ENCODE assay signal across 16 cellular contexts in the genomic region with DNA sequence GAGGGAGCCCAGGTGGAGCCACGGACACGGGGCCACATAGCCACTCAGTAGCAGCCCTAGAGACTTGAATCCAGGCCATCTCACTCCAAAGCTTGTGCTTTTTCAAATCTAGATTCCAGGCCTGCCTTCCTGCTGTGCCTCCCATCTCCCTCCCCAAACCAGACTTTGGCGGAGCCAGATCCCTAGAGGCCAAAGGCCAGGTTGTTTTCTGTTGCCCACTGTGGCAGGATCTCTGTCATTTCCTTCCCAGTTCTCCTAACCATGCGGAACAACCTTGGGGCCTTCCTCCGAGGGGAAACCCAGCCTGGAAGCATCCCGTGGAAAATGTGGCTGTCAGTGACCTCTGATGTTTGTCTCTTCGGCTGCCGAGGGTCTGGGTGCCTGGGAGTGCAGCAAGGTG. TPM values are rescaled to one million over a fixed set of nuclear protein-coding genes. Genes with fewer than 3 reads are reported as not detected.
DNase-seq lines count a peak whose midpoint lies in the region; ATAC-seq and TF ChIP-seq lines count a peak whose summit lies in the region.
"Had no signal": no experiment of that assay in that cellular context is flagged by ENCODE, and none has a peak within 500 bp of the region (broad histone marks: within the 10 kb centered on the region; RNA-seq: fewer than 3 reads in every experiment).

No MANE protein-coding gene starts in this region.

- H3K4me1 ChIP-seq in BLaER1 (peaks cover 58% of the 10 kb centered on the region), mesenchymal stem cell (ENCODE audit: control insufficient read depth, insufficient read depth, low read depth, low read length) (peaks cover 30% of the 10 kb centered on the region), MM.1S (ENCODE audit: low read length) (peaks cover 11% of the 10 kb centered on the region), smooth muscle cell (ENCODE audit: low read depth) (no peaks in the 10 kb centered on the region)
- H3K4me1 ChIP-seq in effector memory CD4-positive, alpha-beta T cell (ENCODE audit: control insufficient read depth, insufficient read depth, low read length, poor library complexity, severe bottlenecking), result no peaks in the 10 kb centered on the region
- H3K4me1 ChIP-seq: HAP-1 had no signal

- H3K4me3 ChIP-seq in BLaER1, result no peak overlapping the region
- H3K4me3 ChIP-seq in mesenchymal stem cell (ENCODE audit: insufficient read depth in 1 of 2, low read depth in 1 of 2, low read length in 2 of 2), result no peak overlapping the region
- no peak overlapping the region for H3K4me3 ChIP-seq in MM.1S (ENCODE audit: low read length)
- H3K4me3 ChIP-seq in effector memory CD4-positive, alpha-beta T cell (ENCODE audit: insufficient read depth, low read depth, low read length, poor library complexity, severe bottlenecking), result no peak overlapping the region
- H3K4me3 ChIP-seq in smooth muscle cell, result no peak overlapping the region
- H3K4me3 ChIP-seq: A549, HAP-1 had no signal

- peak overlapping the region; percentile 73 for H2BK15ac ChIP-seq in mesenchymal stem cell (ENCODE audit: low read depth, poor library complexity, severe bottlenecking)

- DNase-seq in mesenchymal stem cell, result no peak
- no peak for DNase-seq in MM.1S
- no peak for DNase-seq in effector memory CD4-positive, alpha-beta T cell
- DNase-seq in smooth muscle cell (lab: John Stamatoyannopoulos, UW; ENCODE audit: unreplicated experiment), result no peak
- DNase-seq: activated CD4-positive, alpha-beta memory T cell treated with anti-CD3 and anti-CD28 coated beads, Interleukin-2, amount 10 ng/mL, durations not matched to agents 7 days and 5 days; activated naive CD8-positive, alpha-beta T cell treated with anti-CD3 and anti-CD28 coated beads, Interleukin-2, amount 10 ng/mL, durations not matched to agents 7 days and 5 days; activated T-cell treated with anti-CD3 and anti-CD28 coated beads, Interleukin-2, amount 50 U/mL, for 48 hours; CD4-positive, CD25-positive, alpha-beta regulatory T cell; hippocampal formation; NCI-H2171 treated with DMSO at 0.1 percent for 48 hours; NCI-H82 had no signal

- peak overlapping the region in 1 of 2 experiments; percentile 55 for H3K4ac ChIP-seq in mesenchymal stem cell (ENCODE audit: low read depth in 1 of 2, low read length in 2 of 2)

- H3K4me2 ChIP-seq in BLaER1 (peak overlapping the region; percentile 76), mesenchymal stem cell (ENCODE audit: low read length, poor library complexity, severe bottlenecking) (no peak overlapping the region), MM.1S (ENCODE audit: low read depth, low read length) (no peak overlapping the region), smooth muscle cell (no peak overlapping the region)
- H3K4me2 ChIP-seq: A549 had no signal

- no peak overlapping the region for H2BK5ac ChIP-seq in mesenchymal stem cell (ENCODE audit: low read depth, low read length, poor library complexity, severe bottlenecking)

- H3K23ac ChIP-seq in mesenchymal stem cell (ENCODE audit: low read length in 2 of 2), result no peak overlapping the region

- H3F3A ChIP-seq in MM.1S (ENCODE audit: insufficient read depth, low read length) (no peaks in the 10 kb centered on the region), smooth muscle cell (ENCODE audit: low read depth) (peaks cover 8% of the 10 kb centered on the region)

- H2AFZ ChIP-seq in mesenchymal stem cell (ENCODE audit: low read depth, low read length), result no peak overlapping the region
- H2AFZ ChIP-seq in MM.1S (ENCODE audit: low read length), result no peak overlapping the region
- no peak overlapping the region for H2AFZ ChIP-seq in smooth muscle cell (ENCODE audit: low read depth)

- H3K79me1 ChIP-seq in mesenchymal stem cell (replicated peaks; ENCODE audit: low read length, poor library complexity, severe bottlenecking), result peaks cover 1% of the 10 kb centered on the region

- H4K8ac ChIP-seq in mesenchymal stem cell (ENCODE audit: low read length), result no peak overlapping the region

- H3K27ac ChIP-seq in BLaER1 (peak overlapping the region; percentile 24; the same call in 1 of the 2 replicates), mesenchymal stem cell (ENCODE audit: low read length, poor library complexity, severe bottlenecking) (no peak overlapping the region), MM.1S (ENCODE audit: low read length) (no peak overlapping the region), smooth muscle cell (ENCODE audit: low read depth) (no peak overlapping the region)
- H3K27ac ChIP-seq in effector memory CD4-positive, alpha-beta T cell (ENCODE audit: insufficient read depth, low read length, poor library complexity, severe bottlenecking), result no peak overlapping the region

- H4K20me1 ChIP-seq in BLaER1, result no peaks in the 10 kb centered on the region
- no peaks in the 10 kb centered on the region for H4K20me1 ChIP-seq in MM.1S (ENCODE audit: insufficient read depth, low read length)
- H4K20me1 ChIP-seq in smooth muscle cell (ENCODE audit: low read depth), result no peaks in the 10 kb centered on the region

- H3K79me2 ChIP-seq in MM.1S (ENCODE audit: low read length), result no peaks in the 10 kb centered on the region
- H3K79me2 ChIP-seq in smooth muscle cell (ENCODE audit: low read depth), result no peaks in the 10 kb centered on the region

- H3K27me3 ChIP-seq in BLaER1 (no peaks in the 10 kb centered on the region), mesenchymal stem cell (ENCODE audit: control insufficient read depth in 1 of 2, insufficient read depth in 1 of 2, low read length in 2 of 2) (no peaks in the 10 kb centered on the region), MM.1S (replicated peaks; ENCODE audit: insufficient read depth, low read length) (no peaks in the 10 kb centered on the region), smooth muscle cell (ENCODE audit: low read depth) (no peaks in the 10 kb centered on the region)
- H3K27me3 ChIP-seq in effector memory CD4-positive, alpha-beta T cell (replicated peaks; ENCODE audit: control insufficient read depth, insufficient read depth, low read length, poor library complexity, severe bottlenecking), result no peaks in the 10 kb centered on the region

- H3K18ac ChIP-seq in mesenchymal stem cell (ENCODE audit: low read depth in 1 of 2, low read length in 2 of 2), result peak overlapping the region in 1 of 2 experiments; percentile 71

- H3K36me3 ChIP-seq in BLaER1, result no peaks in the 10 kb centered on the region
- no peaks in the 10 kb centered on the region for H3K36me3 ChIP-seq in mesenchymal stem cell (ENCODE audit: control insufficient read depth in 1 of 2, insufficient read depth in 2 of 2, low read depth in 1 of 2, low read length in 2 of 2)
- no peaks in the 10 kb centered on the region for H3K36me3 ChIP-seq in MM.1S (replicated peaks; ENCODE audit: insufficient read depth, low read length)
- H3K36me3 ChIP-seq in effector memory CD4-positive, alpha-beta T cell (ENCODE audit: control insufficient read depth, insufficient read depth, low read length), result no peaks in the 10 kb centered on the region
- H3K36me3 ChIP-seq in smooth muscle cell (ENCODE audit: low read depth), result no peaks in the 10 kb centered on the region
- H3K36me3 ChIP-seq: HAP-1 had no signal

- H4K91ac ChIP-seq in mesenchymal stem cell (ENCODE audit: low read length), result no peak overlapping the region

- peak; percentile 29 for ATAC-seq in esophagus mucosa
- ATAC-seq: A549; stimulated activated memory B cell treated with anti-CD40 and anti-IgM and Interleukin-4, amounts not matched to agents 10 μg/mL and 1 μg/mL and 100 μg/mL, for 72 hours had no signal

- H2BK12ac ChIP-seq in mesenchymal stem cell (ENCODE audit: low read length in 2 of 2), result peak overlapping the region in 1 of 2 experiments; percentile 68

- no peak overlapping the region for H3K14ac ChIP-seq in mesenchymal stem cell (ENCODE audit: low read length in 2 of 2)

- TF ChIP-seq CTCF in MM.1S (IDR thresholded peaks at IDR 0.05; ENCODE audit: low read length), result no peak
- no peak for TF ChIP-seq CTCF in smooth muscle cell (IDR thresholded peaks at IDR 0.05; ENCODE audit: borderline replicate concordance, insufficient read depth, poor library complexity, severe bottlenecking)

- no peaks in the 10 kb centered on the region for H3K9me3 ChIP-seq in BLaER1
- no peaks in the 10 kb centered on the region for H3K9me3 ChIP-seq in mesenchymal stem cell (ENCODE audit: control insufficient read depth, low read length)
- no peaks in the 10 kb centered on the region for H3K9me3 ChIP-seq in MM.1S (replicated peaks; ENCODE audit: insufficient read depth, low read length)
- H3K9me3 ChIP-seq in effector memory CD4-positive, alpha-beta T cell (ENCODE audit: control insufficient read depth, low read length), result no peaks in the 10 kb centered on the region
- no peaks in the 10 kb centered on the region for H3K9me3 ChIP-seq in smooth muscle cell (replicated peaks; ENCODE audit: low read depth)
- H3K9me3 ChIP-seq: A549, HAP-1 had no signal

- no peaks in the 10 kb centered on the region for H3K9me2 ChIP-seq in MM.1S (replicated peaks; ENCODE audit: insufficient read depth, low read length)

- peak overlapping the region; percentile 40; the same call in 1 of the 2 replicates for H3K9ac ChIP-seq in BLaER1
- no peak overlapping the region for H3K9ac ChIP-seq in mesenchymal stem cell (ENCODE audit: low read length)
- H3K9ac ChIP-seq in MM.1S (ENCODE audit: low read length), result no peak overlapping the region
- no peak overlapping the region for H3K9ac ChIP-seq in smooth muscle cell (ENCODE audit: low read depth)

- H2AK5ac ChIP-seq in mesenchymal stem cell (ENCODE audit: low read length, severe bottlenecking), result peak overlapping the region; percentile 75

- H2BK120ac ChIP-seq in mesenchymal stem cell (ENCODE audit: low read depth, low read length), result no peak overlapping the region

- 63% methylated on average over 8 of the region's 8 CpGs for WGBS in mesenchymal stem cell
- WGBS in smooth muscle cell (ENCODE audit: low lambda C conversion rate), result 83% methylated on average over 8 of the region's 8 CpGs

RNA-seq across cellular contexts. Expression of a gene that starts 16.4 kb away (rescaled TPM):
- total RNA-seq in esophagus mucosa (1,847 TPM), smooth muscle cell (2,252 and 2,349 TPM in 2 replicates)
- polyA plus RNA-seq in mesenchymal stem cell (2013, experiment 1 of 2), result 3,588 TPM
- 3,623 TPM for polyA plus RNA-seq in mesenchymal stem cell (2013, experiment 2 of 2)
- 1,004 and 1,045 TPM in 2 replicates for polyA plus RNA-seq in smooth muscle cell

RNA-seq across cellular contexts. Expression of a gene that starts 42.0 kb away (rescaled TPM):
- 112 TPM for total RNA-seq in esophagus mucosa
- 64.3 TPM for polyA plus RNA-seq in mesenchymal stem cell (2013, experiment 1 of 2)
- 64.6 TPM for polyA plus RNA-seq in mesenchymal stem cell (2013, experiment 2 of 2)
- total RNA-seq in smooth muscle cell, result 53.0 and 64.6 TPM in 2 replicates
- polyA plus RNA-seq in smooth muscle cell, result 32.4 and 42.1 TPM in 2 replicates
- polyA plus RNA-seq: CD4-positive, CD25-positive, alpha-beta regulatory T cell had no signal

RNA-seq across cellular contexts. Expression of a gene that starts 53.2 kb away (rescaled TPM):
- total RNA-seq in esophagus mucosa (125 TPM), smooth muscle cell (0.90 and 2.7 TPM in 2 replicates)
- polyA plus RNA-seq in mesenchymal stem cell (2013, experiment 1 of 2), result 0.43 TPM
- 0.36 TPM for polyA plus RNA-seq in mesenchymal stem cell (2013, experiment 2 of 2)
- 3.9 and 9.3 TPM in 2 replicates for polyA plus RNA-seq in smooth muscle cell
- polyA plus RNA-seq: A549 had no signal

Comparison
In these comparisons a context has a peak if more than half of its experiments do, and no peak if none do; other contexts are left out.
1. RNA of a gene that starts 53.2 kb away (total RNA-seq): 125 TPM in esophagus mucosa (single experiment); 0.90 to 2.7 TPM in smooth muscle cell; every median in the first group is over 10 times any median in the second.